ENCODE assay signal across 20 cellular contexts in the genomic region with DNA sequence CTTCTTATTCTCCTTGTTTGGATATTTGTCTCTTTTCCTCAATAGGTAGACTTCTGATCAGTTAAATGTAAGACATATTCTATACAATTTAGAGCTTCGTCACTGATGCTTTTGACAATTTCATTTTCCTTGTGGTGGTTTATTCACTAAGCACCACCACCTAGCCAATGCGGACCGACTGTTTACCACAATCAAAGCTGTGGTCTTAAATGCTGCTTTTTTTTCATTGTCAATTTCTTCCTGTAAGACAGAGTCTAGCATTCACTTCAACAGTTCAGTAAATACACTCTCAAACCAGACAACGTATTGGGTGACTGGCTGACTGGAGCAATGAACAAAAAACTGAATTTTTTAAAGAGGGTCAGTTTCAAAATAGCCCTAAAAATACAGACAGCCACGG.
DNase-seq lines count a peak whose midpoint lies in the region; ATAC-seq, FAIRE-seq and TF ChIP-seq lines count a peak whose summit lies in the region.
"Had no signal": no experiment of that assay in that cellular context is flagged by ENCODE, and none has a peak within 500 bp of the region (broad histone marks: within the 10 kb centered on the region; RNA-seq: fewer than 3 reads in every experiment).

No MANE protein-coding gene starts in this region.

- H3K27me3 ChIP-seq in BLaER1 treated with 17β-estradiol and CSF1 and Interleukin-3, amounts not matched to agents 10 nM and 100 nM = peaks cover 0 to 9% (median 0%) of the 10 kb centered on the region in 11 experiments; a peak in 7 of 22 replicates
- H3K27me3 ChIP-seq in CD4-positive, alpha-beta memory T cell (ENCODE audit: insufficient read depth, low read length) = no peaks in the 10 kb centered on the region
- H3K27me3 ChIP-seq: ascending aorta had no signal

- H3K36me3 ChIP-seq in BLaER1 treated with 17β-estradiol and CSF1 and Interleukin-3, amounts not matched to agents 10 nM and 100 nM = no peaks in the 10 kb centered on the region
- no peaks in the 10 kb centered on the region for H3K36me3 ChIP-seq in CD4-positive, alpha-beta memory T cell (ENCODE audit: insufficient read depth, low read length)
- no peaks in the 10 kb centered on the region for H3K36me3 ChIP-seq in kidney (ENCODE audit: control insufficient read depth in 1 of 2, insufficient read depth in 2 of 2, low read length in 2 of 2)
- H3K36me3 ChIP-seq: ascending aorta, esophagus muscularis mucosa, gastroesophageal sphincter, lower lobe of right lung, thoracic aorta had no signal

- peaks cover 14 to 36% (median 26%) of the 10 kb centered on the region in 4 donors for H3K4me1 Mint-ChIP-seq in CD4-positive, alpha-beta memory T cell
- H3K4me1 Mint-ChIP-seq in activated T-helper 1 cell treated with anti-CD3 and anti-CD28 coated beads, Interleukin-12 subunit alpha, Interleukin-12 subunit beta, Interleukin-2, Interleukin-4 antibody, amounts not matched to agents 30 ng/mL and 10 ng/mL and 1 ng/mL, durations not matched to agents 14 hours and 24 hours and 36 hours (ENCODE audit: low read depth) = peaks cover 18% of the 10 kb centered on the region

- no peaks in the 10 kb centered on the region for H3K9me3 Mint-ChIP-seq in CD4-positive, alpha-beta memory T cell
- no peaks in the 10 kb centered on the region for H3K9me3 Mint-ChIP-seq in activated T-helper 1 cell treated with anti-CD3 and anti-CD28 coated beads, Interleukin-12 subunit alpha, Interleukin-12 subunit beta, Interleukin-2, Interleukin-4 antibody, amounts not matched to agents 30 ng/mL and 10 ng/mL and 1 ng/mL, durations not matched to agents 14 hours and 24 hours and 36 hours

- intact Hi-C loops in CD4-positive, alpha-beta memory T cell (cut with micrococcal nuclease) = loop anchor here (5.0 kb wide), 1 partner anchor 73 kb away; no protein-coding TSS in a partner anchor
- intact Hi-C loops in activated T-helper 1 cell treated with anti-CD3 and anti-CD28 coated beads, Interleukin-12 subunit alpha, Interleukin-12 subunit beta, Interleukin-2, Interleukin-4 antibody, amounts not matched to agents 30 ng/mL and 10 ng/mL and 1 ng/mL, durations not matched to agents 14 hours and 24 hours and 36 hours (cut with micrococcal nuclease) = loop anchor here (5.0 kb wide), 1 partner anchor 37 kb away; no protein-coding TSS in a partner anchor
- intact Hi-C loops in kidney (cut with DNase I) = no loop called here

- H3K4me1 ChIP-seq in BLaER1 treated with 17β-estradiol and CSF1 and Interleukin-3, amounts not matched to agents 10 nM and 100 nM = peaks cover 0 to 16% (median 12%) of the 10 kb centered on the region in 10 experiments; a peak in 15 of 20 replicates
- peaks cover 11% of the 10 kb centered on the region for H3K4me1 ChIP-seq in CD4-positive, alpha-beta memory T cell (ENCODE audit: insufficient read depth, low read length)
- no peaks in the 10 kb centered on the region for H3K4me1 ChIP-seq in kidney (ENCODE audit: control insufficient read depth in 1 of 2, insufficient read depth in 1 of 2, low read depth in 1 of 2, low read length in 2 of 2)
- H3K4me1 ChIP-seq: ascending aorta, Caco-2, esophagus muscularis mucosa, gastroesophageal sphincter, lower lobe of right lung had no signal

- no peak overlapping the region for H3K27ac ChIP-seq in BLaER1 treated with 17β-estradiol and CSF1 and Interleukin-3, amounts not matched to agents 10 nM and 100 nM
- peak overlapping the region; percentile 34 for H3K27ac ChIP-seq in CD4-positive, alpha-beta memory T cell (ENCODE audit: low read depth, low read length)
- no peak overlapping the region for H3K27ac ChIP-seq in kidney (ENCODE audit: low read depth in 2 of 2, low read length in 2 of 2)
- H3K27ac ChIP-seq: ascending aorta, esophagus muscularis mucosa, gastroesophageal sphincter, lower lobe of right lung, thoracic aorta, VCaP had no signal

- CTCF ChIA-PET in CD4-positive, alpha-beta memory T cell (lab: Charles Lee; ENCODE audit: partially characterized antibody) = interaction anchor here (1.3 kb wide), 1 partner anchor 37 kb away, joined by 3 read pairs; no protein-coding TSS in a partner anchor

- peaks cover 0 to 8% (median 0%) of the 10 kb centered on the region in 11 experiments; a peak in 5 of 22 replicates for H3K9me3 ChIP-seq in BLaER1 treated with 17β-estradiol and CSF1 and Interleukin-3, amounts not matched to agents 10 nM and 100 nM (replicated peaks in 1 of 11)
- no peaks in the 10 kb centered on the region for H3K9me3 ChIP-seq in CD4-positive, alpha-beta memory T cell (ENCODE audit: control insufficient read depth in 1 of 2, low read length in 2 of 2)
- H3K9me3 ChIP-seq in kidney (ENCODE audit: control insufficient read depth in 1 of 2, low read length in 2 of 2) = no peaks in the 10 kb centered on the region
- H3K9me3 ChIP-seq: ascending aorta, Caco-2, esophagus muscularis mucosa, gastroesophageal sphincter, lower lobe of right lung, thoracic aorta had no signal

- peak in 2 of 5 donors; percentile 10 to 13 for DNase-seq in CD4-positive, alpha-beta memory T cell
- DNase-seq in activated T-helper 1 cell treated with anti-CD3 and anti-CD28 coated beads, Interleukin-12 subunit alpha, Interleukin-12 subunit beta, Interleukin-2, Interleukin-4 antibody, amounts not matched to agents 30 ng/mL and 10 ng/mL and 1 ng/mL, durations not matched to agents 14 hours and 24 hours and 36 hours (ENCODE audit: low spot score) = no peak
- DNase-seq in kidney (peak; percentile 4), cortex of kidney (lab: John Stamatoyannopoulos, UW) (no peak), Kasumi-1 (lab: John Stamatoyannopoulos, UW) (no peak)
- DNase-seq: Caco-2, NCI-H1694, NCI-H2171, NCI-H526, nucleus accumbens had no signal

- POLR2A ChIA-PET in CD4-positive, alpha-beta memory T cell (lab: Charles Lee; ENCODE audit: partially characterized antibody) = interaction anchor here (0.8 to 2.0 kb wide), 4 partner anchors 10 to 104 kb away, joined by 3 to 13 read pairs (median 4); no protein-coding TSS in a partner anchor

- no peaks in the 10 kb centered on the region for H3K36me3 Mint-ChIP-seq in CD4-positive, alpha-beta memory T cell
- no peaks in the 10 kb centered on the region for H3K36me3 Mint-ChIP-seq in activated T-helper 1 cell treated with anti-CD3 and anti-CD28 coated beads, Interleukin-12 subunit alpha, Interleukin-12 subunit beta, Interleukin-2, Interleukin-4 antibody, amounts not matched to agents 30 ng/mL and 10 ng/mL and 1 ng/mL, durations not matched to agents 14 hours and 24 hours and 36 hours (ENCODE audit: low read depth)

- H3K4me3 Mint-ChIP-seq in CD4-positive, alpha-beta memory T cell = peak overlapping the region; percentile 73 to 87 (median 82)
- peak overlapping the region; percentile 12 for H3K4me3 Mint-ChIP-seq in activated T-helper 1 cell treated with anti-CD3 and anti-CD28 coated beads, Interleukin-12 subunit alpha, Interleukin-12 subunit beta, Interleukin-2, Interleukin-4 antibody, amounts not matched to agents 30 ng/mL and 10 ng/mL and 1 ng/mL, durations not matched to agents 14 hours and 24 hours and 36 hours

- no peak for TF ChIP-seq CTCF in kidney (IDR thresholded peaks at IDR 0.05; ENCODE audit: borderline replicate concordance, extremely low read depth, insufficient read depth)

- H3K27ac Mint-ChIP-seq in CD4-positive, alpha-beta memory T cell = peak overlapping the region; percentile 44 to 93 (median 76)
- H3K27ac Mint-ChIP-seq in activated T-helper 1 cell treated with anti-CD3 and anti-CD28 coated beads, Interleukin-12 subunit alpha, Interleukin-12 subunit beta, Interleukin-2, Interleukin-4 antibody, amounts not matched to agents 30 ng/mL and 10 ng/mL and 1 ng/mL, durations not matched to agents 14 hours and 24 hours and 36 hours = no peak overlapping the region

- no peak for ATAC-seq in GM21381 (IDR thresholded peaks at IDR 0.05; ENCODE audit: unreplicated experiment)
- ATAC-seq: gastroesophageal sphincter had no signal

- FAIRE-seq in kidney (lab: Jason Lieb, UNC) = no peak
- FAIRE-seq: GM12892, K562 had no signal

- no peak overlapping the region for H3K4me3 ChIP-seq in BLaER1 treated with 17β-estradiol and CSF1 and Interleukin-3, amounts not matched to agents 10 nM and 100 nM
- H3K4me3 ChIP-seq in CD4-positive, alpha-beta memory T cell (ENCODE audit: low read length in 2 of 2) = peak overlapping the region in 1 of 2 donors; percentile 57
- no peak overlapping the region for H3K4me3 ChIP-seq in kidney (ENCODE audit: low read length in 2 of 2)
- H3K4me3 ChIP-seq: ascending aorta, esophagus muscularis mucosa, gastroesophageal sphincter, K562, thoracic aorta had no signal

- peak overlapping the region in 6 of 11 experiments; percentile 13 to 67 (median 50); a peak in 7 of 22 replicates for H3K4me2 ChIP-seq in BLaER1 treated with 17β-estradiol and CSF1 and Interleukin-3, amounts not matched to agents 10 nM and 100 nM

- peaks cover 0 to 2% of the 10 kb centered on the region in 2 donors for H3K27me3 Mint-ChIP-seq in CD4-positive, alpha-beta memory T cell
- H3K27me3 Mint-ChIP-seq in activated T-helper 1 cell treated with anti-CD3 and anti-CD28 coated beads, Interleukin-12 subunit alpha, Interleukin-12 subunit beta, Interleukin-2, Interleukin-4 antibody, amounts not matched to agents 30 ng/mL and 10 ng/mL and 1 ng/mL, durations not matched to agents 14 hours and 24 hours and 36 hours (ENCODE audit: insufficient read depth) = peaks cover 5% of the 10 kb centered on the region

- H3K9ac ChIP-seq in BLaER1 treated with 17β-estradiol and CSF1 and Interleukin-3, amounts not matched to agents 10 nM and 100 nM = no peak overlapping the region
- no peak overlapping the region for H3K9ac ChIP-seq in kidney (ENCODE audit: low read length in 2 of 2)

- no peaks in the 10 kb centered on the region for H4K20me1 ChIP-seq in BLaER1 treated with 17β-estradiol and CSF1 and Interleukin-3, amounts not matched to agents 10 nM and 100 nM
